Comparison of ENCODE assay signal across 1 cellular context in the genomic region with DNA sequence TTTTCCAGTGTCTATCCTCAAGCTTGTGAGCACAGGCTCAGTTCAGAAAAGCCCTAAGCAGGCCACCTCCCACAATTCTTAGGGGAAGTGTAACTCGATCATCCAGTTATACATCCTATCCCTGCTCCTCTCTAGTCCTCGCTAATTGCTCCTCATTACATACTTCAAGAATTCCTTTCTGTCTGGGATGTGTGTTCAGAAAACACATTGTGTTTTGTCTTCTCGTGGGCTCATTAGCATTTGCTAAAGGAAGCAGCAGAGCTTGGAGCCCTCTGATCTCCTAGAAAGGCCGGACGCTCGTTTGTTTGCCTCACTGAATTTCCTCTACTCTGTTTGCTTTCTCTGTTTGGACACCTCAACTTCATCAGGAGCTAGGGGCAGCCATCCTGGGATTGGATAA.
TF ChIP-seq lines count a peak whose summit lies in the region.

No MANE protein-coding gene starts in this region.

TF ChIP-seq in IMR-90, 13 proteins besides CTCF, POLR2A, EP300 and RAD21:
- TF ChIP-seq, protein P1, sequence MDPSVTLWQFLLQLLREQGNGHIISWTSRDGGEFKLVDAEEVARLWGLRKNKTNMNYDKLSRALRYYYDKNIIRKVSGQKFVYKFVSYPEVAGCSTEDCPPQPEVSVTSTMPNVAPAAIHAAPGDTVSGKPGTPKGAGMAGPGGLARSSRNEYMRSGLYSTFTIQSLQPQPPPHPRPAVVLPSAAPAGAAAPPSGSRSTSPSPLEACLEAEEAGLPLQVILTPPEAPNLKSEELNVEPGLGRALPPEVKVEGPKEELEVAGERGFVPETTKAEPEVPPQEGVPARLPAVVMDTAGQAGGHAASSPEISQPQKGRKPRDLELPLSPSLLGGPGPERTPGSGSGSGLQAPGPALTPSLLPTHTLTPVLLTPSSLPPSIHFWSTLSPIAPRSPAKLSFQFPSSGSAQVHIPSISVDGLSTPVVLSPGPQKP (IDR thresholded peaks at IDR 0.05; ENCODE audit: borderline replicate concordance, low read depth, low read length) = no peak
- TF ChIP-seq SMC3 (IDR thresholded peaks at IDR 0.05; ENCODE audit: low read depth, low read length) (no peak), CHD1 (IDR thresholded peaks at IDR 0.05; ENCODE audit: low read depth, low read length) (no peak), FOS (IDR thresholded peaks at IDR 0.05; ENCODE audit: low read depth, low read length) (no peak), MXI1 (IDR thresholded peaks at IDR 0.05; ENCODE audit: borderline replicate concordance, low read depth, low read length) (no peak), CEBPB (IDR thresholded peaks at IDR 0.05; ENCODE audit: low read depth, low read length) (no peak), RFX5 (IDR thresholded peaks at IDR 0.05; ENCODE audit: low read depth, low read length) (no peak), BHLHE40 (IDR thresholded peaks at IDR 0.05; ENCODE audit: low read depth, low read length) (no peak), MAZ (IDR thresholded peaks at IDR 0.05; ENCODE audit: borderline replicate concordance, low read depth, low read length) (no peak), RCOR1 (IDR thresholded peaks at IDR 0.05; ENCODE audit: insufficient replicate concordance, low read length) (no peak), NFE2L2 (IDR thresholded peaks at IDR 0.05; ENCODE audit: low read depth, low read length) (no peak), MAFK (IDR thresholded peaks at IDR 0.05; ENCODE audit: low read depth, low read length) (no peak)
- TF ChIP-seq, protein P2, sequence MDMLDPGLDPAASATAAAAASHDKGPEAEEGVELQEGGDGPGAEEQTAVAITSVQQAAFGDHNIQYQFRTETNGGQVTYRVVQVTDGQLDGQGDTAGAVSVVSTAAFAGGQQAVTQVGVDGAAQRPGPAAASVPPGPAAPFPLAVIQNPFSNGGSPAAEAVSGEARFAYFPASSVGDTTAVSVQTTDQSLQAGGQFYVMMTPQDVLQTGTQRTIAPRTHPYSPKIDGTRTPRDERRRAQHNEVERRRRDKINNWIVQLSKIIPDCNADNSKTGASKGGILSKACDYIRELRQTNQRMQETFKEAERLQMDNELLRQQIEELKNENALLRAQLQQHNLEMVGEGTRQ (IDR thresholded peaks at IDR 0.05; ENCODE audit: low read depth, low read length) = no peak
